ENCODE assay signal across 11 cellular contexts in genomic region chr1:156198831-156199349, GRCh38. TPM values are rescaled to one million over a fixed set of nuclear protein-coding genes. Genes with fewer than 3 reads are reported as not detected.
A peak's percentile ranks its signal among the peaks of the same experiment; 100 is the strongest.
DNase-seq lines count a peak whose midpoint lies in the region; ATAC-seq lines count a peak whose summit lies in the region.
"Had no signal": no experiment of that assay in that cellular context is flagged by ENCODE, and none has a peak within 500 bp of the region (broad histone marks: within the 10 kb centered on the region; RNA-seq: fewer than 3 reads in every experiment).

No MANE protein-coding gene starts in this region.

- H3K27ac Mint-ChIP-seq in central memory CD8-positive, alpha-beta T cell (ENCODE audit: low read depth) = peak overlapping the region; percentile 61
- no peak overlapping the region for H3K27ac Mint-ChIP-seq in stimulated activated naive CD8-positive, alpha-beta T cell treated with anti-CD3 and anti-CD28 coated beads, Interleukin-15, Interleukin-2, amounts not matched to agents 100 ng/mL and 50 ng/mL, for 24 hours

- no peaks in the 10 kb centered on the region for H3K9me3 Mint-ChIP-seq in central memory CD8-positive, alpha-beta T cell
- no peaks in the 10 kb centered on the region for H3K9me3 Mint-ChIP-seq in stimulated activated naive CD8-positive, alpha-beta T cell treated with anti-CD3 and anti-CD28 coated beads, Interleukin-15, Interleukin-2, amounts not matched to agents 100 ng/mL and 50 ng/mL, for 24 hours

- no peaks in the 10 kb centered on the region for H3K27me3 Mint-ChIP-seq in central memory CD8-positive, alpha-beta T cell
- H3K27me3 Mint-ChIP-seq in stimulated activated naive CD8-positive, alpha-beta T cell treated with anti-CD3 and anti-CD28 coated beads, Interleukin-15, Interleukin-2, amounts not matched to agents 100 ng/mL and 50 ng/mL, for 24 hours = no peaks in the 10 kb centered on the region

- peak; percentile 49 for DNase-seq in stimulated activated CD4-positive, alpha-beta T cell treated with anti-CD3 and anti-CD28 coated beads, Interleukin-15, amount 100 ng/mL, for 24 hours
- DNase-seq in stimulated activated CD4-positive, alpha-beta T cell treated with anti-CD3 and anti-CD28 coated beads, Interleukin-4, amount 100 ng/mL, for 4 hours = no peak
- no peak for DNase-seq in central memory CD8-positive, alpha-beta T cell (ENCODE audit: low spot score in 2 of 2)
- DNase-seq in HT-29 (ENCODE audit: low spot score) = no peak
- DNase-seq: HCEC 1CT had no signal

- ATAC-seq in HG03442 (IDR thresholded peaks at IDR 0.05; ENCODE audit: unreplicated experiment) = peak; percentile 52
- ATAC-seq in central memory CD8-positive, alpha-beta T cell (replicated peaks; ENCODE audit: extremely low read depth, poor library complexity, severe bottlenecking) = no peak
- ATAC-seq in GM21390 (IDR thresholded peaks at IDR 0.05; ENCODE audit: unreplicated experiment) = no peak
- ATAC-seq in HG03378 (IDR thresholded peaks at IDR 0.05; ENCODE audit: unreplicated experiment) = no peak

- H3K4me3 Mint-ChIP-seq in central memory CD8-positive, alpha-beta T cell = no peak overlapping the region
- peak overlapping the region; percentile 100 for H3K4me3 Mint-ChIP-seq in stimulated activated naive CD8-positive, alpha-beta T cell treated with anti-CD3 and anti-CD28 coated beads, Interleukin-15, Interleukin-2, amounts not matched to agents 100 ng/mL and 50 ng/mL, for 24 hours

- peaks cover 19% of the 10 kb centered on the region for H3K36me3 Mint-ChIP-seq in central memory CD8-positive, alpha-beta T cell (ENCODE audit: insufficient read depth)
- H3K36me3 Mint-ChIP-seq in stimulated activated naive CD8-positive, alpha-beta T cell treated with anti-CD3 and anti-CD28 coated beads, Interleukin-15, Interleukin-2, amounts not matched to agents 100 ng/mL and 50 ng/mL, for 24 hours (ENCODE audit: low read depth) = peaks cover 57% of the 10 kb centered on the region

- peaks cover 52% of the 10 kb centered on the region for H3K4me1 Mint-ChIP-seq in central memory CD8-positive, alpha-beta T cell
- peaks cover 66% of the 10 kb centered on the region for H3K4me1 Mint-ChIP-seq in stimulated activated naive CD8-positive, alpha-beta T cell treated with anti-CD3 and anti-CD28 coated beads, Interleukin-15, Interleukin-2, amounts not matched to agents 100 ng/mL and 50 ng/mL, for 24 hours (ENCODE audit: low read depth)

RNA-seq across cellular contexts. Expression of gene SLC25A44, which starts 5.0 kb away (rescaled TPM):
- total RNA-seq in HT-29 (2014; rRNA removed; shearing (Covaris generic)) = 15.3 and 21.6 TPM in 2 replicates

RNA-seq across cellular contexts. Expression of gene PMF1, which starts 13.9 kb away (rescaled TPM):
- 111 and 122 TPM in 2 replicates for total RNA-seq in HT-29 (2014; rRNA removed; shearing (Covaris generic))

RNA-seq across cellular contexts. Expression of gene BGLAP, which starts 43.1 kb away (rescaled TPM):
- 0.23 and 0.34 TPM in 2 replicates for total RNA-seq in HT-29 (2014; rRNA removed; shearing (Covaris generic))
- total RNA-seq: SJSA1 had no signal

RNA-seq across cellular contexts. Expression of gene SEMA4A, which starts 45.5 kb away (rescaled TPM):
- total RNA-seq in HT-29 (2014; rRNA removed; shearing (Covaris generic)) = 5.1 and 11.6 TPM in 2 replicates
- total RNA-seq: HT1080 had no signal

RNA-seq across cellular contexts. Expression of gene PAQR6, which starts 49.0 kb away (rescaled TPM):
- 6.5 and 7.0 TPM in 2 replicates for total RNA-seq in HT-29 (2014; rRNA removed; shearing (Covaris generic))
